Comparison of ENCODE assay signal across 8 cellular contexts in the genomic region with DNA sequence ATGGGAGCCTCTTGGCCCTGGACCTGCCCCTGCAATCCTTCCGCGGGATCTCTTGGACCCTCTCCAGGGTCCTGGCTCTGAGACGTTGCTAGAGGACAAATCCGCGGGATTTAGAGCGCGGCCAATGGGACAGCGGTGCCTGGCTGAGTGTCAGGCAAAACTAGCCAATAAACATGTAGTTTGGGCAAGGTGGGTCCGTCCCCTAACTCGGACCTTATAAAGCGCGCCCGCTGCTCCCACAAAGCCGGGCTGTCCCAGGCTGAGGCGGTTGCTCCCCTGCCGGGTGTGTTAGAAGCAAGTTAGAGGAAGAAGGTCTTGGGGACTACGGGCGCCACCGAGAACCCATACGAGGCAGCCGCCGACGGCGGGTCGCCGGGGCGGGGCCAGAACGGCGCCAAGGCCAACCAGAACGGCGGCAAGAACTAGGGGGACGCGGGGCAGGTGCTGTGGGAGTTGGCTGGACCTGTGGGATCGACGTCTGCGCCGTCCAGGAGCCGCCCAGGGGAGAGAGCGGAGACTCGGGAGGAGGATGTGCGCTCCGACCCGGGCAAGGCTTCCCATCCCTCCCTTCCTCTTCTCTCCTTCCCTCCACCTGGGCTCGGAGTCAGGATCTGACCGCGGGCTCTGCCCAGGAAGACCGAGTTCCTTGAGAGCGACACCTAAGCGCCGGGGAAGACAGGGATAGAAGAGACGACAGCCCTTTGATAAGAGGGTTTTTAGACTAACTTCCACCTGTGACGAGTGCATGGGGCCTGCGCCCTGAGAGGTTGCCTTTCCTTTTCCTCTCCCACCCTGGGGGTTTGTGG. TPM values are rescaled to one million over a fixed set of nuclear protein-coding genes. Genes with fewer than 3 reads are reported as not detected.
A peak's percentile ranks its signal among the peaks of the same experiment; 100 is the strongest.
DNase-seq lines count a peak whose midpoint lies in the region; ATAC-seq and TF ChIP-seq lines count a peak whose summit lies in the region.

No MANE protein-coding gene starts in this region.

- BruUV-seq in HCT116 (replicated peaks; lab: Mats Ljungman, UMichigan): TSS peak; percentile 74

- peak overlapping the region; percentile 92 for H2AFZ ChIP-seq in HCT116 (ENCODE audit: low read depth, low read length, poor library complexity, severe bottlenecking)

- H3K27ac Mint-ChIP-seq in activated naive CD4-positive, alpha-beta T cell treated with anti-CD3 and anti-CD28 coated beads for 36 hours: no peak overlapping the region

- no peak overlapping the region for H3K4me3 Mint-ChIP-seq in activated naive CD4-positive, alpha-beta T cell treated with anti-CD3 and anti-CD28 coated beads for 36 hours

- H3K79me2 ChIP-seq in HCT116 (ENCODE audit: insufficient read depth, low read length): no peaks in the 10 kb centered on the region

- H3K9ac ChIP-seq in HCT116 (ENCODE audit: low read length): peak overlapping the region; percentile 53

- peak; percentile 82 for DNase-seq in GM04504 (ENCODE audit: low read depth)
- peak; percentile 93 for DNase-seq in HCT116 (ENCODE audit: low read depth, low spot score)
- DNase-seq in MG63: peak; percentile 100
- DNase-seq in SHP77 (lab: John Stamatoyannopoulos, UW): peak; percentile 94 to 98
- DNase-seq in activated naive CD4-positive, alpha-beta T cell treated with anti-CD3 and anti-CD28 coated beads for 36 hours: peak; percentile 86
- peak; percentile 78 for DNase-seq in glomerular endothelial cell (ENCODE audit: extremely low read depth, low read depth, low spot score)
- DNase-seq in non-pigmented ciliary epithelial cell (ENCODE audit: low read depth): peak; percentile 78
- peak; percentile 88 to 92 for DNase-seq in thyroid gland

- no peak for TF ChIP-seq POLR2A in HCT116 (IDR thresholded peaks at IDR 0.05; ENCODE audit: borderline replicate concordance, extremely low read depth, insufficient read depth, insufficient read length)
- peak in 1 of 2 donors; percentile 95 for TF ChIP-seq POLR2A in thyroid gland (IDR thresholded peaks at IDR 0.05)

- H3K9me3 ChIP-seq in HCT116 (ENCODE audit: control insufficient read depth in 1 of 2, insufficient read depth in 1 of 2, low read depth in 1 of 2, low read length in 2 of 2): no peaks in the 10 kb centered on the region
- no peaks in the 10 kb centered on the region for H3K9me3 ChIP-seq in MG63
- H3K9me3 ChIP-seq in thyroid gland: no peaks in the 10 kb centered on the region

- H3K36me3 ChIP-seq in HCT116 (ENCODE audit: control insufficient read depth in 1 of 2, insufficient read depth in 2 of 2, low read length in 2 of 2): no peaks in the 10 kb centered on the region
- H3K36me3 ChIP-seq in MG63: peaks cover 32% of the 10 kb centered on the region
- no peaks in the 10 kb centered on the region for H3K36me3 ChIP-seq in thyroid gland

- H3K4me1 ChIP-seq in HCT116 (ENCODE audit: control insufficient read depth in 1 of 2, insufficient read depth in 2 of 2, low read length in 2 of 2) (peaks cover 5 to 21% of the 10 kb centered on the region in 2 experiments; a peak in 3 of 4 replicates), thyroid gland (peaks cover 0 to 12% of the 10 kb centered on the region in 2 donors)

- no peaks in the 10 kb centered on the region for H4K20me1 ChIP-seq in HCT116 (ENCODE audit: insufficient read depth)

- no peaks in the 10 kb centered on the region for H3K27me3 Mint-ChIP-seq in activated naive CD4-positive, alpha-beta T cell treated with anti-CD3 and anti-CD28 coated beads for 36 hours (ENCODE audit: low read depth)

- peak overlapping the region; percentile 94 for H3K4me2 ChIP-seq in HCT116 (ENCODE audit: low read length)

- TF ChIP-seq CTCF in HCT116 (IDR thresholded peaks at IDR 0.05 in 2 of 3, conservative IDR thresholded peaks at IDR 0.05 in 1 of 3; ENCODE audit: borderline replicate concordance in 1 of 3, insufficient read depth in 1 of 3, low read depth in 2 of 3, low read length in 2 of 3) (no peak), thyroid gland (IDR thresholded peaks at IDR 0.05) (no peak)

- WGBS in thyroid gland, 2 donors: 2 to 5% methylated on average over 38 to 48 of the region's 53 CpGs

- peak; percentile 99 for ATAC-seq in HCT116

- CTCF ChIA-PET in HCT116 (lab: Charles Lee): no interaction called here
- CTCF ChIA-PET in activated naive CD4-positive, alpha-beta T cell treated with anti-CD3 and anti-CD28 coated beads for 36 hours (lab: Charles Lee): interaction anchor here (0.7 to 1.4 kb wide), 7 partner anchors 11 to 257 kb away, joined by 3 to 9 read pairs (median 4); no protein-coding TSS in a partner anchor

- peak overlapping the region; percentile 11; the same call in 1 of the 2 replicates for H3K27ac ChIP-seq in HCT116 (ENCODE audit: low read depth, low read length)
- peak overlapping the region; percentile 29 to 66 (median 49) for H3K27ac ChIP-seq in thyroid gland

- H3K27me3 ChIP-seq in HCT116 (ENCODE audit: insufficient read depth, low read length) (no peaks in the 10 kb centered on the region), MG63 (no peaks in the 10 kb centered on the region), thyroid gland (no peaks in the 10 kb centered on the region)

- RAD21 ChIA-PET in HCT116 (lab: Charles Lee; ENCODE audit: low non-redundant PET in 1 of 2, low total read pairs in 2 of 2, uncharacterized antibody in 2 of 2, unreplicated experiment in 2 of 2): no interaction called here

- no peaks in the 10 kb centered on the region for H3K9me3 Mint-ChIP-seq in activated naive CD4-positive, alpha-beta T cell treated with anti-CD3 and anti-CD28 coated beads for 36 hours

- intact Hi-C loops in HCT116 (cut with micrococcal nuclease): loop anchor here (5.0 kb wide), 1 partner anchor 162 kb away; no protein-coding TSS in a partner anchor
- intact Hi-C loops in activated naive CD4-positive, alpha-beta T cell treated with anti-CD3 and anti-CD28 coated beads for 36 hours (cut with micrococcal nuclease): loop anchor here (1.0 to 5.0 kb wide), 4 partner anchors 29 to 1847 kb away; a partner anchor contains a TSS
- intact Hi-C loops in thyroid gland (cut with DNase I): loop anchor here (5.0 to 10.0 kb wide), 2 partner anchors 67 to 160 kb away; no protein-coding TSS in a partner anchor

- TF ChIP-seq RAD21 in HCT116 (IDR thresholded peaks at IDR 0.05; ENCODE audit: low read depth): no peak

- no peaks in the 10 kb centered on the region for H3K9me2 ChIP-seq in HCT116 (ENCODE audit: insufficient read depth)

- H3K36me3 Mint-ChIP-seq in activated naive CD4-positive, alpha-beta T cell treated with anti-CD3 and anti-CD28 coated beads for 36 hours (ENCODE audit: low read depth): no peaks in the 10 kb centered on the region

- peak overlapping the region; percentile 45 to 62 for H3K4me3 ChIP-seq in HCT116 (replicated peaks in 1 of 2; ENCODE audit: low read depth in 1 of 2, low read length in 2 of 2)
- H3K4me3 ChIP-seq in MG63: peak overlapping the region; percentile 66
- peak overlapping the region; percentile 63 to 71 (median 71) for H3K4me3 ChIP-seq in thyroid gland (replicated peaks in 1 of 3)

- POLR2A ChIA-PET in HCT116 (lab: Charles Lee): no interaction called here

- peaks cover 3% of the 10 kb centered on the region for H3K4me1 Mint-ChIP-seq in activated naive CD4-positive, alpha-beta T cell treated with anti-CD3 and anti-CD28 coated beads for 36 hours (ENCODE audit: low read depth)

TF ChIP-seq in HCT116, 20 proteins besides CTCF, POLR2A, EP300 and RAD21 (continues in another document):
- TF ChIP-seq SIN3A (IDR thresholded peaks at IDR 0.05; ENCODE audit: low read depth) (no peak), SP1 (IDR thresholded peaks at IDR 0.05; ENCODE audit: low read depth) (peak; percentile 86), FOSL1 (IDR thresholded peaks at IDR 0.05; ENCODE audit: low read depth) (no peak), EZH2 (IDR thresholded peaks at IDR 0.05) (no peak), YY1 (IDR thresholded peaks at IDR 0.05; ENCODE audit: extremely low read depth, insufficient replicate concordance, low read depth, low read length) (no peak), POLR2AphosphoS5 (IDR thresholded peaks at IDR 0.05; ENCODE audit: low read depth, low read length) (peak; percentile 85), CBX3 (IDR thresholded peaks at IDR 0.05; ENCODE audit: low read depth) (no peak)
- TF ChIP-seq, protein P1, sequence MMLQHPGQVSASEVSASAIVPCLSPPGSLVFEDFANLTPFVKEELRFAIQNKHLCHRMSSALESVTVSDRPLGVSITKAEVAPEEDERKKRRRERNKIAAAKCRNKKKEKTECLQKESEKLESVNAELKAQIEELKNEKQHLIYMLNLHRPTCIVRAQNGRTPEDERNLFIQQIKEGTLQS (IDR thresholded peaks at IDR 0.05): no peak
- TF ChIP-seq, protein P2, sequence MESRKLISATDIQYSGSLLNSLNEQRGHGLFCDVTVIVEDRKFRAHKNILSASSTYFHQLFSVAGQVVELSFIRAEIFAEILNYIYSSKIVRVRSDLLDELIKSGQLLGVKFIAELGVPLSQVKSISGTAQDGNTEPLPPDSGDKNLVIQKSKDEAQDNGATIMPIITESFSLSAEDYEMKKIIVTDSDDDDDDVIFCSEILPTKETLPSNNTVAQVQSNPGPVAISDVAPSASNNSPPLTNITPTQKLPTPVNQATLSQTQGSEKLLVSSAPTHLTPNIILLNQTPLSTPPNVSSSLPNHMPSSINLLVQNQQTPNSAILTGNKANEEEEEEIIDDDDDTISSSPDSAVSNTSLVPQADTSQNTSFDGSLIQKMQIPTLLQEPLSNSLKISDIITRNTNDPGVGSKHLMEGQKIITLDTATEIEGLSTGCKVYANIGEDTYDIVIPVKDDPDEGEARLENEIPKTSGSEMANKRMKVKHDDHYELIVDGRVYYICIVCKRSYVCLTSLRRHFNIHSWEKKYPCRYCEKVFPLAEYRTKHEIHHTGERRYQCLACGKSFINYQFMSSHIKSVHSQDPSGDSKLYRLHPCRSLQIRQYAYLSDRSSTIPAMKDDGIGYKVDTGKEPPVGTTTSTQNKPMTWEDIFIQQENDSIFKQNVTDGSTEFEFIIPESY (IDR thresholded peaks at IDR 0.05; ENCODE audit: extremely low read depth, insufficient replicate concordance, low read length): no peak

RNA-seq across cellular contexts. Expression of a gene that starts 6.5 kb away (rescaled TPM):
- total RNA-seq in HCT116 (2021; ENCODE audit: unreplicated experiment) (51.5 TPM), glomerular endothelial cell (26.3 and 30.1 TPM in 2 replicates), thyroid gland (10 to 100 TPM; 15.3 to 43.0 (median 27.1) TPM)
- polyA plus RNA-seq in HCT116 (2012): 27.1 and 31.5 TPM in 2 replicates
- 279 and 387 TPM in 2 replicates for total RNA-seq in MG63 (2014; rRNA removed; shearing (Covaris generic); ENCODE audit: low replicate concordance)
- total RNA-seq in activated naive CD4-positive, alpha-beta T cell treated with anti-CD3 and anti-CD28 coated beads for 36 hours: 10 to 100 TPM; 10.4 to 11.0 TPM

Comparison
In these comparisons a context has a peak if more than half of its experiments do, and no peak if none do; other contexts are left out.
1. Peak in every context shown above with its lines: DNase-seq, ATAC-seq, H3K4me3 ChIP-seq and H3K27ac ChIP-seq.